Comparison of ENCODE assay signal across 8 cellular contexts in the genomic region with DNA sequence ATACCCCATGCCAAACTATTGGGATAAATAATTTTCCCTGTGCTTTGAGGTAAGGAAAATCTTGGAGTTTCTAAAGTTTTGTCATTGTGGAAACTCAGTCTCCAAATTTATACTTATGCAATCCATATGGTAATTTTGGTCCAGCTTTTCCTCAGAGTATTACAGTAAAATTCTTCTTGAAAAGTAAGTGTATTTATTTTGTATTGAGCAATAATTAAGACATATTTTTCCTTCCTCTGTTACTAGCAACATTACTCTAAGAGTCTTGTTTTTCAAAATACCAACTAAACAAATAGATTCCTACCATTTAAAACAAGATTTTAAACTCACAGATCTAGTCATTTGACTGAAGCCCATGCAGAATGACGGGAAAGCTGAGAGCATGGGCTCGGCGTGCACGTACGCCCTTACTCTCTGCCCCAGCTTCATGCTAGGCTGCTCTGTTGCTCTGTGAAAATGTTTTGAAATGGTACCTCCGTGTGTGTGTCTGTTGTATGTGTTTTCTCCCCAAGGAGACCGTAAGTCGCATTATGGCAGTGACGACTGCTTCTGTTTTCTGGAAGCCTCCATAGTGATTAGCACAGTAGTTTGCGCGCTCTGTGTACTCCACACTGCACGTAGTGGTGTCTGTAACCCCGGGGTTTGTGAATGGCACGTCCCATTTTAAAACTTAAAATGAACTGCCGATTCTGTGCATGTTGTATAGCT.
DNase-seq lines count a peak whose midpoint lies in the region; ATAC-seq, FAIRE-seq and TF ChIP-seq lines count a peak whose summit lies in the region.

No MANE protein-coding gene starts in this region.

- no peaks in the 10 kb centered on the region for H3K27me3 Mint-ChIP-seq in neural progenitor cell (ENCODE audit: insufficient read depth, low read depth)

- peak overlapping the region; percentile 20 for H3K27ac Mint-ChIP-seq in neural progenitor cell

- H3K27ac ChIP-seq in K562 (ENCODE audit: extremely low read depth, low read depth, low read length): no peak overlapping the region
- no peak overlapping the region for H3K27ac ChIP-seq in neural progenitor cell

- H3K4me2 ChIP-seq in K562 (ENCODE audit: insufficient read depth, low read length): no peak overlapping the region
- H3K4me2 ChIP-seq in neural progenitor cell: peak overlapping the region; percentile 23

- TF ChIP-seq EP300 in K562 (IDR thresholded peaks at IDR 0.05; ENCODE audit: low read length): no peak

- H3K36me3 Mint-ChIP-seq in neural progenitor cell: no peaks in the 10 kb centered on the region

- TF ChIP-seq RAD21 in K562 (CRISPR knock-in tag; conservative IDR thresholded peaks at IDR 0.05 in 1 of 2, IDR thresholded peaks at IDR 0.05 in 1 of 2): no peak

- in situ Hi-C loops in K562 (cut with MboI): no loop called here
- in situ Hi-C loops in HAP-1 (cut with MboI; ENCODE audit: low sequenced_read_pairs): no loop called here

- peaks cover 4% of the 10 kb centered on the region for H3F3A ChIP-seq in neural progenitor cell (ENCODE audit: low read depth)

- peak overlapping the region; percentile 53 for H3K4me3 ChIP-seq in Jurkat, Clone E6-1 (ENCODE audit: low read length)
- no peak overlapping the region for H3K4me3 ChIP-seq in K562
- no peak overlapping the region for H3K4me3 ChIP-seq in neural progenitor cell
- no peak overlapping the region for H3K4me3 ChIP-seq in HAP-1

- H3K79me2 ChIP-seq in K562 (ENCODE audit: control insufficient read depth, insufficient read depth, low read length) (no peaks in the 10 kb centered on the region), neural progenitor cell (ENCODE audit: low read depth) (no peaks in the 10 kb centered on the region)

- H3K4me1 ChIP-seq in K562 (replicated peaks in 1 of 2; ENCODE audit: control insufficient read depth in 2 of 2, insufficient read depth in 2 of 2, low read length in 2 of 2) (peaks cover 0 to 10% of the 10 kb centered on the region in 2 experiments; a peak in 2 of 5 replicates), neural progenitor cell (peaks cover 21% of the 10 kb centered on the region), HAP-1 (peaks cover 10% of the 10 kb centered on the region)

- intact Hi-C loops in K562 (cut with micrococcal nuclease) (no loop called here), sciatic nerve (cut with DNase I) (no loop called here)

- no peak for TF ChIP-seq POLR2A in K562 (conservative IDR thresholded peaks at IDR 0.05)

- no peaks in the 10 kb centered on the region for H3K27me3 ChIP-seq in K562 (ENCODE audit: control insufficient read depth in 2 of 2, insufficient read depth in 2 of 2, low read length in 2 of 2)
- no peaks in the 10 kb centered on the region for H3K27me3 ChIP-seq in neural progenitor cell
- H3K27me3 ChIP-seq in HAP-1 (ENCODE audit: low read depth): no peaks in the 10 kb centered on the region

- H3K9ac ChIP-seq in K562 (ENCODE audit: insufficient read depth in 1 of 2, low read depth in 2 of 2, low read length in 2 of 2): no peak overlapping the region
- H3K9ac ChIP-seq in neural progenitor cell: no peak overlapping the region

- CTCF ChIA-PET in K562 (lab: Yijun Ruan, JAX; ENCODE audit: low intra/inter-chr PET ratio): no interaction called here

- no peak overlapping the region for H3K4me3 Mint-ChIP-seq in neural progenitor cell

- 50% methylated on average over 15 of the region's 15 CpGs for WGBS in K562 (ENCODE audit: insufficient coverage, low coverage, missing lambda C conversion rate)

- H3K9me3 ChIP-seq in K562 (replicated peaks; ENCODE audit: control insufficient read depth, insufficient read depth, low read depth, low read length) (no peaks in the 10 kb centered on the region), neural progenitor cell (ENCODE audit: low read depth) (no peaks in the 10 kb centered on the region), HAP-1 (no peaks in the 10 kb centered on the region)

- no TSS peak for BruUV-seq in K562 (replicated peaks; lab: Mats Ljungman, UMichigan)

- DNase-seq in C1 segment of cervical spinal cord (lab: John Stamatoyannopoulos, UW) (peak in 9 of 14 donors; percentile 9 to 73 (median 19)), K562 (ENCODE audit: extremely low read depth in 1 of 4, low spot score in 3 of 4) (no peak), neural progenitor cell (ENCODE audit: low spot score) (no peak), sciatic nerve (ENCODE audit: low spot score) (no peak), HAP-1 (ENCODE audit: low spot score in 2 of 2) (no peak), NCI-H1930 (lab: John Stamatoyannopoulos, UW) (no peak), GM10266 (ENCODE audit: extremely low spot score) (no peak)
- DNase-seq in Jurkat, Clone E6-1 (ENCODE audit: low read depth, low spot score): peak; percentile 28

- ATAC-seq in K562: peak; percentile 52
- no peak for ATAC-seq in sciatic nerve

- H3K9me3 Mint-ChIP-seq in neural progenitor cell: no peaks in the 10 kb centered on the region

- H3K4me1 Mint-ChIP-seq in neural progenitor cell: peaks cover 17% of the 10 kb centered on the region

- POLR2A ChIA-PET in K562 (lab: Yijun Ruan, JAX): interaction anchor here (0.9 to 1.2 kb wide), 2 partner anchors 7 to 19 kb away, joined by 3 to 4 read pairs; no protein-coding TSS in a partner anchor

- H4K20me1 ChIP-seq in K562 (replicated peaks; ENCODE audit: control insufficient read depth, insufficient read depth, low read length) (no peaks in the 10 kb centered on the region; the same call in 1 of the 2 replicates), neural progenitor cell (ENCODE audit: low read depth) (no peaks in the 10 kb centered on the region)

- no peak for FAIRE-seq in K562 (lab: Jason Lieb, UNC)

- TF ChIP-seq CTCF in K562 (IDR thresholded peaks at IDR 0.05 in 2 of 3, conservative IDR thresholded peaks at IDR 0.05 in 1 of 3; ENCODE audit: insufficient read depth in 2 of 3, low read depth in 1 of 3, low read length in 3 of 3) (no peak), neural progenitor cell (IDR thresholded peaks at IDR 0.05) (no peak), GM10266 (IDR thresholded peaks at IDR 0.05; ENCODE audit: control insufficient read depth, insufficient read depth, low read depth, missing control alignments) (no peak)

- H2AFZ ChIP-seq in K562 (ENCODE audit: low read depth, low read length) (no peak overlapping the region), neural progenitor cell (replicated peaks) (peak overlapping the region; percentile 3)

- no peaks in the 10 kb centered on the region for H3K9me1 ChIP-seq in K562 (ENCODE audit: control insufficient read depth, insufficient read depth, low read length)

- H3K36me3 ChIP-seq in K562 (ENCODE audit: control insufficient read depth, insufficient read depth, low read length) (0 out of 3 replicates have a peak, but pooled peaks cover 3% of the 10 kb centered on the region), neural progenitor cell (no peaks in the 10 kb centered on the region), HAP-1 (replicated peaks) (no peaks in the 10 kb centered on the region)

TF ChIP-seq in K562, 482 proteins besides CTCF, POLR2A, EP300 and RAD21 (continues in another document):
- TF ChIP-seq BRD4 (IDR thresholded peaks at IDR 0.05) (peak; percentile 30; the same call in 1 of the 2 replicates), SAFB (IDR thresholded peaks at IDR 0.05; ENCODE audit: borderline replicate concordance, low read depth, low read length) (no peak), CEBPG (CRISPR knock-in tag; IDR thresholded peaks at IDR 0.05) (no peak), CEBPG (tag; conservative IDR thresholded peaks at IDR 0.05 in 1 of 2, IDR thresholded peaks at IDR 0.05 in 1 of 2) (peak; percentile 22 to 85; a peak in 3 of 4 replicates), CEBPB (tag; IDR thresholded peaks at IDR 0.05) (peak; percentile 71; the same call in 1 of the 2 replicates), MTA3 (IDR thresholded peaks at IDR 0.05; ENCODE audit: borderline replicate concordance) (no peak), NRF1 (conservative IDR thresholded peaks at IDR 0.05 in 1 of 2, IDR thresholded peaks at IDR 0.05 in 1 of 2) (no peak), CREBBP (IDR thresholded peaks at IDR 0.05; ENCODE audit: low read depth, low read length) (no peak), FUS (optimal IDR thresholded peaks at IDR 0.05; ENCODE audit: low read depth, low read length) (no peak), SMARCC2 (IDR thresholded peaks at IDR 0.05; ENCODE audit: low read depth) (no peak), NFATC3 (IDR thresholded peaks at IDR 0.05) (no peak), SPI1 (IDR thresholded peaks at IDR 0.05; ENCODE audit: borderline replicate concordance, low read depth, low read length) (no peak), TEAD1 (CRISPR knock-in tag; IDR thresholded peaks at IDR 0.05) (0 out of 4 replicates have a peak, but pooled peaks of 1 of the 2 experiments have one; percentile 21), MXI1 (IDR thresholded peaks at IDR 0.05; ENCODE audit: low read depth, low read length) (no peak)
- TF ChIP-seq, protein P1, sequence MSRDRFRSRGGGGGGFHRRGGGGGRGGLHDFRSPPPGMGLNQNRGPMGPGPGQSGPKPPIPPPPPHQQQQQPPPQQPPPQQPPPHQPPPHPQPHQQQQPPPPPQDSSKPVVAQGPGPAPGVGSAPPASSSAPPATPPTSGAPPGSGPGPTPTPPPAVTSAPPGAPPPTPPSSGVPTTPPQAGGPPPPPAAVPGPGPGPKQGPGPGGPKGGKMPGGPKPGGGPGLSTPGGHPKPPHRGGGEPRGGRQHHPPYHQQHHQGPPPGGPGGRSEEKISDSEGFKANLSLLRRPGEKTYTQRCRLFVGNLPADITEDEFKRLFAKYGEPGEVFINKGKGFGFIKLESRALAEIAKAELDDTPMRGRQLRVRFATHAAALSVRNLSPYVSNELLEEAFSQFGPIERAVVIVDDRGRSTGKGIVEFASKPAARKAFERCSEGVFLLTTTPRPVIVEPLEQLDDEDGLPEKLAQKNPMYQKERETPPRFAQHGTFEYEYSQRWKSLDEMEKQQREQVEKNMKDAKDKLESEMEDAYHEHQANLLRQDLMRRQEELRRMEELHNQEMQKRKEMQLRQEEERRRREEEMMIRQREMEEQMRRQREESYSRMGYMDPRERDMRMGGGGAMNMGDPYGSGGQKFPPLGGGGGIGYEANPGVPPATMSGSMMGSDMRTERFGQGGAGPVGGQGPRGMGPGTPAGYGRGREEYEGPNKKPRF (IDR thresholded peaks at IDR 0.05; ENCODE audit: low read depth, low read length): no peak
- TF ChIP-seq, protein P2, sequence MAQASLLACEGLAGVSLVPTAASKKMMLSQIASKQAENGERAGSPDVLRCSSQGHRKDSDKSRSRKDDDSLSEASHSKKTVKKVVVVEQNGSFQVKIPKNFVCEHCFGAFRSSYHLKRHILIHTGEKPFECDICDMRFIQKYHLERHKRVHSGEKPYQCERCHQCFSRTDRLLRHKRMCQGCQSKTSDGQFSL (CRISPR knock-in tag; IDR thresholded peaks at IDR 0.05): no peak
- TF ChIP-seq, protein P2 (tag; IDR thresholded peaks at IDR 0.05): no peak

Comparison
In these comparisons a context has a peak if more than half of its experiments do, and no peak if none do; other contexts are left out.
1. DNase-seq: peak in C1 segment of cervical spinal cord (9 of 14) and Jurkat, Clone E6-1 (single experiment); none in K562 (0 of 4), neural progenitor cell (single experiment), sciatic nerve (single experiment), HAP-1 (0 of 2), NCI-H1930 (0 of 2) and GM10266 (single experiment).